In genomic region chr9:24036459-24036858, GRCh38 we compare ENCODE assay signal across 15 cellular contexts.
A peak's percentile ranks its signal among the peaks of the same experiment; 100 is the strongest.
DNase-seq lines count a peak whose midpoint lies in the region; ATAC-seq and TF ChIP-seq lines count a peak whose summit lies in the region.
"Had no signal": no experiment of that assay in that cellular context is flagged by ENCODE, and none has a peak within 500 bp of the region (broad histone marks: within the 10 kb centered on the region; RNA-seq: fewer than 3 reads in every experiment).

No MANE protein-coding gene starts in this region.

- 73 to 77% methylated on average over 3 of the region's 3 CpGs for WGBS in upper lobe of left lung, 2 donors

- H3K4me2 ChIP-seq in OCI-LY3 (ENCODE audit: low read length), result peak overlapping the region; percentile 63

- peak overlapping the region; percentile 66; the same call in 1 of the 2 replicates for H3K27ac ChIP-seq in OCI-LY3 (ENCODE audit: low read length)
- no peak overlapping the region for H3K27ac ChIP-seq in upper lobe of left lung
- H3K27ac ChIP-seq: SK-N-MC had no signal

- no peak overlapping the region for H2AFZ ChIP-seq in OCI-LY3 (ENCODE audit: low read depth, low read length)

- H3K36me3 ChIP-seq in OCI-LY3 (replicated peaks; ENCODE audit: low read depth, low read length), result no peaks in the 10 kb centered on the region
- no peaks in the 10 kb centered on the region for H3K36me3 ChIP-seq in upper lobe of left lung

- H3K79me2 ChIP-seq in OCI-LY3 (ENCODE audit: low read length), result no peaks in the 10 kb centered on the region

- no peaks in the 10 kb centered on the region for H3K9me3 ChIP-seq in OCI-LY3 (ENCODE audit: insufficient read depth, low read length)
- H3K9me3 ChIP-seq in upper lobe of left lung, result no peaks in the 10 kb centered on the region

- ATAC-seq in upper lobe of left lung (ENCODE audit: low FRiP score in 2 of 2), result no peak

- 0 out of 2 replicates have a peak overlapping the region, but pooled peaks have one; percentile 22 for H3K4me3 ChIP-seq in OCI-LY3 (ENCODE audit: low read length)
- H3K4me3 ChIP-seq in upper lobe of left lung, result no peak overlapping the region
- H3K4me3 ChIP-seq: SK-N-MC had no signal

- H3K4me1 ChIP-seq in OCI-LY3 (ENCODE audit: low read length), result peaks cover 36% of the 10 kb centered on the region
- H3K4me1 ChIP-seq in upper lobe of left lung, result no peaks in the 10 kb centered on the region

- no peak overlapping the region for H3K9ac ChIP-seq in OCI-LY3 (ENCODE audit: low read length)

- peak; percentile 78 for DNase-seq in DMS 273 treated with DMSO at 0.1 percent for 48 hours (lab: John Stamatoyannopoulos, UW)
- peak; percentile 43 for DNase-seq in NCI-H2171 (lab: John Stamatoyannopoulos, UW)
- peak; percentile 34 for DNase-seq in inferior parietal cortex (ENCODE audit: extremely low spot score)
- DNase-seq in upper lobe of left lung, result no peak
- DNase-seq in NCI-H2196 (lab: John Stamatoyannopoulos, UW; ENCODE audit: unreplicated experiment), result no peak
- no peak for DNase-seq in central memory CD4-positive, alpha-beta T cell
- DNase-seq: CD4-positive, alpha-beta T cell; HFFc6; NCI-H1105; NCI-H187; NCI-H2107; NCI-H345; Right ventricle myocardium superior had no signal

- no peaks in the 10 kb centered on the region for H4K20me1 ChIP-seq in OCI-LY3 (ENCODE audit: insufficient read depth, low read length)

- no peak for TF ChIP-seq CTCF in OCI-LY3 (IDR thresholded peaks at IDR 0.05; ENCODE audit: low read depth, low read length)
- TF ChIP-seq CTCF in upper lobe of left lung (IDR thresholded peaks at IDR 0.05), result no peak

- TF ChIP-seq EP300 in upper lobe of left lung (IDR thresholded peaks at IDR 0.05), result no peak

- H3K27me3 ChIP-seq in OCI-LY3 (ENCODE audit: low read depth, low read length), result no peaks in the 10 kb centered on the region
- H3K27me3 ChIP-seq in upper lobe of left lung, result no peaks in the 10 kb centered on the region

- no peak for TF ChIP-seq POLR2A in upper lobe of left lung (IDR thresholded peaks at IDR 0.05)

Comparison
In these comparisons a context has a peak if more than half of its experiments do, and no peak if none do; other contexts are left out.
1. DNase-seq: peak in DMS 273 treated with DMSO at 0.1 percent for 48 hours (single experiment), NCI-H2171 (single experiment) and inferior parietal cortex (single experiment); none in upper lobe of left lung (0 of 2), NCI-H2196 (single experiment) and central memory CD4-positive, alpha-beta T cell (single experiment).